Comparison of ENCODE assay signal across 19 cellular contexts in the genomic region with DNA sequence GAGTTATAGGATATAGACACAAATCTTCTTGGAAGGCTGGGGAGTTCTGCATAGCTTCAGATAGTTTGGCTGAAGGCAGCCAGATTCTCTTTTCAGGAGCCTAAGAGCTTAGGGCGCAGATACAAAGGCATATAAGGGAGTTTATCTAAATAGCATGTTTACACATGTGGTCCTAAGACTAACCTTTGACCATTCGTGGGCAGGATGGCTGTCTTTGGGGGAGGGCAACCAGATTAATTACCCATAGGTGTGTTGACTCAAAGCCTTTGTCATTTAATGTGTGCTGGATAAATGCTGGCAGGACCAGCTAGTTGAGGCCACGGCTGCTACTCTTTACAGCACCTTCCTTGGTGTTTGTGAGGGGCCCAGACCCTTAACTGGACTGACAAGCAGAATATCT.
DNase-seq lines count a peak whose midpoint lies in the region; ATAC-seq lines count a peak whose summit lies in the region.
"Had no signal": no experiment of that assay in that cellular context is flagged by ENCODE, and none has a peak within 500 bp of the region (broad histone marks: within the 10 kb centered on the region; RNA-seq: fewer than 3 reads in every experiment).

No MANE protein-coding gene starts in this region.

- no peak overlapping the region for H2AFZ ChIP-seq in GM23248

- H3K4me3 Mint-ChIP-seq in activated CD4-positive, alpha-beta T cell treated with anti-CD3 and anti-CD28 coated beads, Interleukin-2, amount 10 ng/mL, durations not matched to agents 7 days and 5 days: no peak overlapping the region
- no peak overlapping the region for H3K4me3 Mint-ChIP-seq in activated CD4-positive, alpha-beta T cell treated with anti-CD3 and anti-CD28 coated beads for 36 hours
- peak overlapping the region in 6 of 8 donors; percentile 70 to 83 (median 80) for H3K4me3 Mint-ChIP-seq in CD4-positive, alpha-beta memory T cell
- H3K4me3 Mint-ChIP-seq: dendritic cell treated with granulocyte-macrophage colony-stimulating factor and Interleukin-4, amounts not matched to agents 40 ng/mL and 50 ng/mL, for 4 days; mesothelial cell of epicardium; neural crest cell had no signal

- H3K79me2 ChIP-seq in GM23248 (ENCODE audit: insufficient read depth): no peaks in the 10 kb centered on the region

- no peak overlapping the region for H3K4me2 ChIP-seq in GM23248 (ENCODE audit: unreplicated experiment)

- no peaks in the 10 kb centered on the region for H4K20me1 ChIP-seq in GM23248 (ENCODE audit: insufficient read depth)

- H3K9ac ChIP-seq in mucosa of rectum (ENCODE audit: low read depth in 1 of 2, low read length in 2 of 2) (no peak overlapping the region), GM23248 (no peak overlapping the region)

- H3K4me1 Mint-ChIP-seq in activated CD4-positive, alpha-beta T cell treated with anti-CD3 and anti-CD28 coated beads, Interleukin-2, amount 10 ng/mL, durations not matched to agents 7 days and 5 days: peaks cover 39% of the 10 kb centered on the region
- peaks cover 28% of the 10 kb centered on the region for H3K4me1 Mint-ChIP-seq in activated CD4-positive, alpha-beta T cell treated with anti-CD3 and anti-CD28 coated beads for 36 hours
- peaks cover 28 to 48% (median 39%) of the 10 kb centered on the region in 4 donors for H3K4me1 Mint-ChIP-seq in CD4-positive, alpha-beta memory T cell
- H3K4me1 Mint-ChIP-seq: mesothelial cell of epicardium, neural crest cell had no signal

- peaks cover 40% of the 10 kb centered on the region for H3K4me1 ChIP-seq in CD4-positive, alpha-beta memory T cell (ENCODE audit: insufficient read depth, low read length)
- peaks cover 10 to 15% of the 10 kb centered on the region in 2 donors for H3K4me1 ChIP-seq in mucosa of rectum (ENCODE audit: control insufficient read depth in 2 of 2, insufficient read depth in 2 of 2, low read length in 2 of 2)
- H3K4me1 ChIP-seq in GM23248 (ENCODE audit: insufficient read depth): peaks cover 7% of the 10 kb centered on the region; the same call in 1 of the 2 replicates

- ATAC-seq in activated CD4-positive, alpha-beta T cell treated with anti-CD3 and anti-CD28 coated beads for 36 hours: no peak
- ATAC-seq: left lobe of liver had no signal

- peak overlapping the region; percentile 89 for H3K27ac Mint-ChIP-seq in activated CD4-positive, alpha-beta T cell treated with anti-CD3 and anti-CD28 coated beads, Interleukin-2, amount 10 ng/mL, durations not matched to agents 7 days and 5 days
- no peak overlapping the region for H3K27ac Mint-ChIP-seq in activated CD4-positive, alpha-beta T cell treated with anti-CD3 and anti-CD28 coated beads for 36 hours
- H3K27ac Mint-ChIP-seq in CD4-positive, alpha-beta memory T cell: peak overlapping the region; percentile 91 to 98 (median 96)
- H3K27ac Mint-ChIP-seq: mesothelial cell of epicardium had no signal

- no peak for DNase-seq in activated CD4-positive, alpha-beta T cell treated with anti-CD3 and anti-CD28 coated beads, Interleukin-2, amount 10 ng/mL, durations not matched to agents 7 days and 5 days
- DNase-seq in activated CD4-positive, alpha-beta T cell treated with anti-CD3 and anti-CD28 coated beads for 36 hours: no peak
- no peak for DNase-seq in CD4-positive, alpha-beta memory T cell
- DNase-seq in amniotic epithelial cell (ENCODE audit: low read depth) (peak; percentile 29), GM23248 (no peak), KG1 (lab: John Stamatoyannopoulos, UW) (no peak), H7 (no peak)
- DNase-seq: activated CD4-positive, alpha-beta T cell treated with anti-CD3 and anti-CD28 coated beads for 1 hour; activated CD8-positive, alpha-beta memory T cell treated with anti-CD3 and anti-CD28 coated beads, Interleukin-2, amount 50 U/mL, for 4 hours; EL; MG63; NCI-H524 treated with DMSO at 0.1 percent for 48 hours; upper lobe of right lung had no signal

- in situ Hi-C loops in GM23248 (cut with MboI): loop anchor here (10.0 kb wide), 1 partner anchor 636 kb away; no protein-coding TSS in a partner anchor

- 78 to 83% methylated on average over 3 of the region's 3 CpGs for WGBS in GM23248 (ENCODE audit: low coverage in 1 of 2, low lambda C conversion rate in 2 of 2, missing lambda C conversion rate in 2 of 2), 2 experiments

- H3F3A ChIP-seq in GM23248 (ENCODE audit: insufficient read depth): no peaks in the 10 kb centered on the region

- no peaks in the 10 kb centered on the region for H3K36me3 ChIP-seq in CD4-positive, alpha-beta memory T cell (ENCODE audit: insufficient read depth, low read length)
- no peaks in the 10 kb centered on the region for H3K36me3 ChIP-seq in mucosa of rectum (ENCODE audit: control insufficient read depth in 2 of 2, insufficient read depth in 2 of 2, low read length in 2 of 2)
- no peaks in the 10 kb centered on the region for H3K36me3 ChIP-seq in GM23248 (ENCODE audit: low read depth)
- H3K36me3 ChIP-seq in H7 (replicated peaks; ENCODE audit: control insufficient read depth, insufficient read depth, low read length): no peaks in the 10 kb centered on the region
- H3K36me3 ChIP-seq: MG63, upper lobe of right lung had no signal

- peaks cover 35% of the 10 kb centered on the region for H3K9me3 Mint-ChIP-seq in activated CD4-positive, alpha-beta T cell treated with anti-CD3 and anti-CD28 coated beads, Interleukin-2, amount 10 ng/mL, durations not matched to agents 7 days and 5 days
- peaks cover 16% of the 10 kb centered on the region for H3K9me3 Mint-ChIP-seq in activated CD4-positive, alpha-beta T cell treated with anti-CD3 and anti-CD28 coated beads for 36 hours (ENCODE audit: low read depth)
- H3K9me3 Mint-ChIP-seq in CD4-positive, alpha-beta memory T cell: peaks cover 2 to 31% (median 24%) of the 10 kb centered on the region in 8 donors

- peak overlapping the region; percentile 16 for H3K27ac ChIP-seq in CD4-positive, alpha-beta memory T cell (ENCODE audit: low read depth, low read length)
- peak overlapping the region; percentile 1 to 7 for H3K27ac ChIP-seq in mucosa of rectum (ENCODE audit: low read depth in 2 of 2, low read length in 2 of 2)
- no peak overlapping the region for H3K27ac ChIP-seq in GM23248
- H3K27ac ChIP-seq: HL-60, upper lobe of right lung had no signal

- no peaks in the 10 kb centered on the region for H3K9me2 ChIP-seq in GM23248 (ENCODE audit: insufficient read depth)

- POLR2A ChIA-PET in activated CD4-positive, alpha-beta T cell treated with anti-CD3 and anti-CD28 coated beads, Interleukin-2, amount 10 ng/mL, durations not matched to agents 7 days and 5 days (lab: Charles Lee): no interaction called here
- POLR2A ChIA-PET in activated CD4-positive, alpha-beta T cell treated with anti-CD3 and anti-CD28 coated beads for 36 hours (lab: Charles Lee): interaction anchor here (0.5 to 0.8 kb wide), 4 partner anchors 11 to 719 kb away, joined by 3 to 4 read pairs (median 3); no protein-coding TSS in a partner anchor
- POLR2A ChIA-PET in CD4-positive, alpha-beta memory T cell (lab: Charles Lee; ENCODE audit: partially characterized antibody): interaction anchor here (0.7 to 6.9 kb wide), 15 partner anchors 11 to 1278 kb away, joined by 3 to 73 read pairs (median 4); partner anchors contain the start of genes IER5, MR1 and XPR1

- H3K4me3 ChIP-seq in CD4-positive, alpha-beta memory T cell (ENCODE audit: low read length in 2 of 2): no peak overlapping the region
- H3K4me3 ChIP-seq in mucosa of rectum (ENCODE audit: low read length in 2 of 2) (peak overlapping the region in 1 of 2 donors; percentile 17), GM23248 (no peak overlapping the region), H7 (ENCODE audit: insufficient read depth, low read depth, low read length) (no peak overlapping the region)
- H3K4me3 ChIP-seq: MG63, upper lobe of right lung had no signal

- H3K9me3 ChIP-seq in CD4-positive, alpha-beta memory T cell (ENCODE audit: control insufficient read depth in 1 of 2, low read length in 2 of 2): peaks cover 0 to 11% of the 10 kb centered on the region in 2 donors
- peaks cover 0 to 4% of the 10 kb centered on the region in 2 donors for H3K9me3 ChIP-seq in mucosa of rectum (ENCODE audit: control insufficient read depth in 2 of 2, low read length in 2 of 2)
- peaks cover 5% of the 10 kb centered on the region for H3K9me3 ChIP-seq in GM23248 (ENCODE audit: low read depth)

- CTCF ChIA-PET in activated CD4-positive, alpha-beta T cell treated with anti-CD3 and anti-CD28 coated beads, Interleukin-2, amount 10 ng/mL, durations not matched to agents 7 days and 5 days (lab: Charles Lee): interaction anchor here (0.5 to 3.9 kb wide), 5 partner anchors 14 to 140 kb away, joined by 3 to 23 read pairs (median 5); no protein-coding TSS in a partner anchor
- CTCF ChIA-PET in activated CD4-positive, alpha-beta T cell treated with anti-CD3 and anti-CD28 coated beads for 36 hours (lab: Charles Lee): interaction anchor here (0.6 to 1.8 kb wide), 8 partner anchors 9 to 314 kb away, joined by 3 to 6 read pairs (median 4); no protein-coding TSS in a partner anchor
- CTCF ChIA-PET in CD4-positive, alpha-beta memory T cell (lab: Charles Lee; ENCODE audit: partially characterized antibody): interaction anchor here (1.1 to 12.6 kb wide), 5 partner anchors 9 to 123 kb away, joined by 4 to 262 read pairs (median 7); no protein-coding TSS in a partner anchor

- peaks cover 20% of the 10 kb centered on the region for H3K36me3 Mint-ChIP-seq in activated CD4-positive, alpha-beta T cell treated with anti-CD3 and anti-CD28 coated beads, Interleukin-2, amount 10 ng/mL, durations not matched to agents 7 days and 5 days (ENCODE audit: low read depth)
- H3K36me3 Mint-ChIP-seq in activated CD4-positive, alpha-beta T cell treated with anti-CD3 and anti-CD28 coated beads for 36 hours (ENCODE audit: low read depth): peaks cover 4% of the 10 kb centered on the region
- H3K36me3 Mint-ChIP-seq in CD4-positive, alpha-beta memory T cell: peaks cover 6 to 11% of the 10 kb centered on the region in 2 donors

- intact Hi-C loops in activated CD4-positive, alpha-beta T cell treated with anti-CD3 and anti-CD28 coated beads for 36 hours (cut with DNase I, micrococcal nuclease): no loop called here
- intact Hi-C loops in CD4-positive, alpha-beta memory T cell (cut with micrococcal nuclease): no loop called here

- no peaks in the 10 kb centered on the region for H3K27me3 ChIP-seq in CD4-positive, alpha-beta memory T cell (ENCODE audit: insufficient read depth, low read length)
- H3K27me3 ChIP-seq in mucosa of rectum (ENCODE audit: control insufficient read depth in 2 of 2, insufficient read depth in 2 of 2, low read length in 2 of 2) (no peaks in the 10 kb centered on the region), GM23248 (replicated peaks; ENCODE audit: insufficient read depth) (no peaks in the 10 kb centered on the region), H7 (ENCODE audit: control insufficient read depth, insufficient read depth, low read length) (no peaks in the 10 kb centered on the region)
- H3K27me3 ChIP-seq: MG63, upper lobe of right lung had no signal

- H3K27me3 Mint-ChIP-seq in activated CD4-positive, alpha-beta T cell treated with anti-CD3 and anti-CD28 coated beads, Interleukin-2, amount 10 ng/mL, durations not matched to agents 7 days and 5 days: peaks cover 33% of the 10 kb centered on the region
- H3K27me3 Mint-ChIP-seq in activated CD4-positive, alpha-beta T cell treated with anti-CD3 and anti-CD28 coated beads for 36 hours: no peaks in the 10 kb centered on the region
- H3K27me3 Mint-ChIP-seq in CD4-positive, alpha-beta memory T cell: peaks cover 0 to 3% of the 10 kb centered on the region in 2 donors

Comparison
In these comparisons a context has a peak if more than half of its experiments do, and no peak if none do; other contexts are left out.
1. H3K4me3 Mint-ChIP-seq: peak in CD4-positive, alpha-beta memory T cell (6 of 8); none in activated CD4-positive, alpha-beta T cell treated with anti-CD3 and anti-CD28 coated beads, Interleukin-2, amount 10 ng/mL, durations not matched to agents 7 days and 5 days (single experiment) and activated CD4-positive, alpha-beta T cell treated with anti-CD3 and anti-CD28 coated beads for 36 hours (single experiment).